Comparison of ENCODE assay signal across 8 cellular contexts in genomic region chrX:107894038-107894437, GRCh38.
DNase-seq lines count a peak whose midpoint lies in the region; ATAC-seq and TF ChIP-seq lines count a peak whose summit lies in the region.

No MANE protein-coding gene starts in this region.

- H3K36me3 ChIP-seq in GM06990 (ENCODE audit: control insufficient read depth, insufficient read depth, low read length) (no peaks in the 10 kb centered on the region), tibial artery (no peaks in the 10 kb centered on the region)

- no peaks in the 10 kb centered on the region for H3K9me3 Mint-ChIP-seq in immature natural killer cell

- H3K4me3 Mint-ChIP-seq in immature natural killer cell: no peak overlapping the region

- ATAC-seq in HG02885 (IDR thresholded peaks at IDR 0.05; ENCODE audit: poor library complexity, unreplicated experiment) (peak; percentile 71), GM21737 (IDR thresholded peaks at IDR 0.05; ENCODE audit: unreplicated experiment) (no peak)

- H3K4me3 ChIP-seq in GM06990 (replicated peaks; ENCODE audit: low read depth, low read length) (no peak overlapping the region), tibial artery (no peak overlapping the region)

- H3K27ac ChIP-seq in tibial artery: no peak overlapping the region

- no peaks in the 10 kb centered on the region for H3K4me1 ChIP-seq in tibial artery

- H3K27me3 ChIP-seq in GM06990 (replicated peaks; ENCODE audit: control insufficient read depth, insufficient read depth, low read length) (no peaks in the 10 kb centered on the region), tibial artery (no peaks in the 10 kb centered on the region)

- no peaks in the 10 kb centered on the region for H3K9me3 ChIP-seq in tibial artery

- peak overlapping the region in 1 of 6 donors; percentile 67 for H3K27ac Mint-ChIP-seq in immature natural killer cell

- no peaks in the 10 kb centered on the region for H3K36me3 Mint-ChIP-seq in immature natural killer cell

- H3K27me3 Mint-ChIP-seq in immature natural killer cell (ENCODE audit: low read depth in 3 of 3): peaks cover 0 to 4% (median 0%) of the 10 kb centered on the region in 3 donors

- TF ChIP-seq CTCF in GM06990 (IDR thresholded peaks at IDR 0.05; ENCODE audit: insufficient read depth, low read length, poor library complexity, severe bottlenecking) (peak; percentile 60), tibial artery (IDR thresholded peaks at IDR 0.05) (peak; percentile 35 to 58)

- DNase-seq in AG20443 (ENCODE audit: low spot score): peak; percentile 29
- peak; percentile 6 for DNase-seq in GM06990 (ENCODE audit: extremely low read depth, insufficient read length)
- peak; percentile 65 for DNase-seq in NCI-H460 (ENCODE audit: extremely low read depth, low read depth)
- peak; percentile 50 for DNase-seq in amniotic epithelial cell (ENCODE audit: low read depth)
- peak; percentile 41 to 58 (median 49) for DNase-seq in immature natural killer cell
- no peak for DNase-seq in tibial artery

- intact Hi-C loops in tibial artery (cut with DNase I; ENCODE audit: low total_unique reads): loop anchor here (10.0 kb wide), 1 partner anchor 239 kb away; no protein-coding TSS in a partner anchor

- H3K4me1 Mint-ChIP-seq in immature natural killer cell: peaks cover 0 to 1% of the 10 kb centered on the region in 2 donors

Comparison
In these comparisons a context has a peak if more than half of its experiments do, and no peak if none do; other contexts are left out.
1. DNase-seq: peak in AG20443 (single experiment), GM06990 (single experiment), NCI-H460 (single experiment), amniotic epithelial cell (single experiment) and immature natural killer cell (3 of 3); none in tibial artery (0 of 2).